ENCODE assay signal across 1 cellular context in genomic region chr14:89418452-89418851, GRCh38.
TF ChIP-seq lines count a peak whose summit lies in the region.

No MANE protein-coding gene starts in this region.

TF ChIP-seq in HepG2, 621 proteins besides CTCF, POLR2A, EP300 and RAD21 (continued from another document):
- TF ChIP-seq, protein P1, sequence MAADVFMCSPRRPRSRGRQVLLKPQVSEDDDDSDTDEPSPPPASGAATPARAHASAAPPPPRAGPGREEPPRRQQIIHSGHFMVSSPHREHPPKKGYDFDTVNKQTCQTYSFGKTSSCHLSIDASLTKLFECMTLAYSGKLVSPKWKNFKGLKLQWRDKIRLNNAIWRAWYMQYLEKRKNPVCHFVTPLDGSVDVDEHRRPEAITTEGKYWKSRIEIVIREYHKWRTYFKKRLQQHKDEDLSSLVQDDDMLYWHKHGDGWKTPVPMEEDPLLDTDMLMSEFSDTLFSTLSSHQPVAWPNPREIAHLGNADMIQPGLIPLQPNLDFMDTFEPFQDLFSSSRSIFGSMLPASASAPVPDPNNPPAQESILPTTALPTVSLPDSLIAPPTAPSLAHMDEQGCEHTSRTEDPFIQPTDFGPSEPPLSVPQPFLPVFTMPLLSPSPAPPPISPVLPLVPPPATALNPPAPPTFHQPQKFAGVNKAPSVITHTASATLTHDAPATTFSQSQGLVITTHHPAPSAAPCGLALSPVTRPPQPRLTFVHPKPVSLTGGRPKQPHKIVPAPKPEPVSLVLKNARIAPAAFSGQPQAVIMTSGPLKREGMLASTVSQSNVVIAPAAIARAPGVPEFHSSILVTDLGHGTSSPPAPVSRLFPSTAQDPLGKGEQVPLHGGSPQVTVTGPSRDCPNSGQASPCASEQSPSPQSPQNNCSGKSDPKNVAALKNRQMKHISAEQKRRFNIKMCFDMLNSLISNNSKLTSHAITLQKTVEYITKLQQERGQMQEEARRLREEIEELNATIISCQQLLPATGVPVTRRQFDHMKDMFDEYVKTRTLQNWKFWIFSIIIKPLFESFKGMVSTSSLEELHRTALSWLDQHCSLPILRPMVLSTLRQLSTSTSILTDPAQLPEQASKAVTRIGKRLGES (CRISPR knock-in tag; IDR thresholded peaks at IDR 0.05; ENCODE audit: borderline replicate concordance): no peak
- TF ChIP-seq TFE3 (CRISPR knock-in tag; IDR thresholded peaks at IDR 0.05) (no peak), ZNF839 (CRISPR knock-in tag; IDR thresholded peaks at IDR 0.05; ENCODE audit: borderline replicate concordance) (no peak), ZNF567 (CRISPR knock-in tag; IDR thresholded peaks at IDR 0.05; ENCODE audit: borderline replicate concordance) (no peak), ZNF670 (CRISPR knock-in tag; IDR thresholded peaks at IDR 0.05; ENCODE audit: borderline replicate concordance) (0 out of 2 replicates have a peak, but pooled peaks have one; percentile 11), ZBTB38 (CRISPR knock-in tag; IDR thresholded peaks at IDR 0.05) (0 out of 2 replicates have a peak, but pooled peaks have one; percentile 11)
TF ChIP-seq in HepG2: peak in this region for 2.
